ENCODE assay signal across 26 cellular contexts in genomic region chr9:134898319-134898718, GRCh38. TPM values are rescaled to one million over a fixed set of nuclear protein-coding genes. Genes with fewer than 3 reads are reported as not detected.
"Had no signal": no experiment of that assay in that cellular context is flagged by ENCODE, and none has a peak within 500 bp of the region (broad histone marks: within the 10 kb centered on the region; RNA-seq: fewer than 3 reads in every experiment).

No MANE protein-coding gene starts in this region.

- DNase-seq: activated CD4-positive, alpha-beta T cell treated with anti-CD3 and anti-CD28 coated beads for 48 hours; activated CD4-positive, alpha-beta T cell treated with anti-CD3 and anti-CD28 coated beads, Interleukin-2, amount 50 U/mL, for 4 hours; activated CD4-positive, CD25-positive, alpha-beta regulatory T cell treated with anti-CD3 and anti-CD28 coated beads, Interleukin-2, amount 50 U/mL, for 72 hours; activated gamma-delta T cell treated with Interleukin-2 at 50 U/mL for 16 hours; activated naive CD4-positive, alpha-beta T cell treated with anti-CD3 and anti-CD28 coated beads, Interleukin-2, amount 10 ng/mL, durations not matched to agents 7 days and 5 days; activated naive CD8-positive, alpha-beta T cell treated with anti-CD3 and anti-CD28 coated beads for 36 hours; activated T-cell treated with anti-CD3 and anti-CD28 coated beads, Interleukin-2, amount 50 U/mL, for 72 hours; brain microvascular endothelial cell; Karpas-422; MM.1S; NCI-H1105; NCI-H1436; NCI-H1694 treated with DMSO at 0.1 percent for 48 hours; NCI-H2029 treated with DMSO at 0.1 percent for 48 hours; NCI-H345; NCI-H510A; NCI-H526 treated with DMSO at 0.1 percent for 48 hours; OCI-M1; SHP77 treated with DMSO at 0.1 percent for 48 hours; T-helper 17 cell; T-helper 9 cell had no signal

- H3K9me3 ChIP-seq: Peyer's patch had no signal

- H3K27ac ChIP-seq: brain microvascular endothelial cell, Peyer's patch had no signal

- H3K4me3 ChIP-seq: K562, Peyer's patch had no signal

- ATAC-seq: activated T-cell treated with anti-CD3 and anti-CD28 coated beads, Interleukin-2, amount 50 U/mL, for 72 hours; K562; T-helper 17 cell; WTC11 had no signal

- H3K36me3 ChIP-seq: brain microvascular endothelial cell, Peyer's patch had no signal

- H3K4me1 ChIP-seq: Peyer's patch had no signal

- H3K27me3 ChIP-seq: Peyer's patch had no signal

RNA-seq across cellular contexts. Expression of gene FCN2, which starts 17.7 kb away (rescaled TPM):
- total RNA-seq: activated CD8-positive, alpha-beta memory T cell treated with anti-CD3 and anti-CD28 coated beads for 36 hours; activated naive CD8-positive, alpha-beta T cell treated with anti-CD3 and anti-CD28 coated beads for 36 hours; activated T-cell treated with anti-CD3 and anti-CD28 coated beads, Interleukin-2, amount 50 U/mL, for 72 hours; activated T-helper 2 cell treated with anti-CD3 and anti-CD28 coated beads, Interferon-gamma antibody, Interleukin-2, Interleukin-4, amounts not matched to agents 10 μg/mL and 5 μg/mL and 100 μg/mL, durations not matched to agents 14 hours and 24 hours and 36 hours; K562; Peyer's patch; T-helper 17 cell; WTC11 had no signal
- polyA plus RNA-seq: K562 had no signal

RNA-seq across cellular contexts. Expression of gene FCN1, which starts 19.4 kb away (rescaled TPM):
- total RNA-seq: activated CD8-positive, alpha-beta memory T cell treated with anti-CD3 and anti-CD28 coated beads for 36 hours; activated naive CD8-positive, alpha-beta T cell treated with anti-CD3 and anti-CD28 coated beads for 36 hours; activated T-cell treated with anti-CD3 and anti-CD28 coated beads, Interleukin-2, amount 50 U/mL, for 72 hours; activated T-helper 2 cell treated with anti-CD3 and anti-CD28 coated beads, Interferon-gamma antibody, Interleukin-2, Interleukin-4, amounts not matched to agents 10 μg/mL and 5 μg/mL and 100 μg/mL, durations not matched to agents 14 hours and 24 hours and 36 hours; K562; WTC11 had no signal
- polyA plus RNA-seq: K562 had no signal
